ENCODE assay signal across 1 cellular context in the genomic region with DNA sequence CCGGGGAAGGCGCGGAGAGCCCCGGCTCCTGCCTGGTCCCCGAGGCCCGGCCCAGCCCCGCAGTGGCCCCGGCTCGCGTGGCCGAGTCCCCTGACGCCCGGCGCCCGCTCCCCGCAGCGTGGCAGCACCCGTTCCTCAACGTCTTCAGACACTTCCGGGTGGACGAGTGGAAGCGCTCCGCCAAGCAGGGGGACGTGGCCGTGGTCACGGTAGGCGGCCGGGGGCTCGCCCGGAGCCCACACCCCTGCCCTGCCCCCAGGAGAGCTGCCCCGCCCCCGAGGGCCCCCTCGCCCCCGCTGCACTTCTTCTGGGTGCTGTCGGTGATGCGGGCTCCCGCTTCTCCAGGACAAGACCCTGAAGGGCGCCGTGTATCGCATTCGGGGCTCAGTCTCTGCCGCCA.
TF ChIP-seq lines count a peak whose summit lies in the region.

No MANE protein-coding gene starts in this region.

TF ChIP-seq in IMR-90, 13 proteins besides CTCF, POLR2A, EP300 and RAD21:
- TF ChIP-seq MAFK (IDR thresholded peaks at IDR 0.05; ENCODE audit: low read depth, low read length) (no peak), RFX5 (IDR thresholded peaks at IDR 0.05; ENCODE audit: low read depth, low read length) (no peak), ELK1 (IDR thresholded peaks at IDR 0.05; ENCODE audit: borderline replicate concordance, low read depth, low read length) (no peak)
- TF ChIP-seq, protein P1, sequence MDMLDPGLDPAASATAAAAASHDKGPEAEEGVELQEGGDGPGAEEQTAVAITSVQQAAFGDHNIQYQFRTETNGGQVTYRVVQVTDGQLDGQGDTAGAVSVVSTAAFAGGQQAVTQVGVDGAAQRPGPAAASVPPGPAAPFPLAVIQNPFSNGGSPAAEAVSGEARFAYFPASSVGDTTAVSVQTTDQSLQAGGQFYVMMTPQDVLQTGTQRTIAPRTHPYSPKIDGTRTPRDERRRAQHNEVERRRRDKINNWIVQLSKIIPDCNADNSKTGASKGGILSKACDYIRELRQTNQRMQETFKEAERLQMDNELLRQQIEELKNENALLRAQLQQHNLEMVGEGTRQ (IDR thresholded peaks at IDR 0.05; ENCODE audit: low read depth, low read length) = no peak
